29 cellular contexts compared by ENCODE assay signal in the genomic region with DNA sequence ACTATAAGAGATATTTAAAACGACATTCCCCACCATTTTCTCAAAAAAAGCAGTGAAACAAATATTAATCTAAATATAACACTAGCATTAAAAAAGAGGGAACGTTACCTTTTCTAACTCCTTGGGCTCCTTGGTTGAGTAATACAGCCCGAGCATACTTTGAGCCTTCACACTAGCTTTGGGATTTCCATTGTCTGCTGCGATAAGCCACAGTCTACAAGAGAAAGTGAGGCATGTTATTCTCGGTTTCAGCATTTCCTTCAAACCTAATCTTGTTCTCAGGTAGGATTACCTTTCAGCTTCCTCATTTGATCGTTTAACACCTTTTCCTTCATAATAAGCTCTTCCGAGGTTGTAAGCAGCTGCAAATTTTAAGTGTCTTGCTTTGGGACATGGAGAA.
"Had no signal": no experiment of that assay in that cellular context is flagged by ENCODE, and none has a peak within 500 bp of the region (broad histone marks: within the 10 kb centered on the region; RNA-seq: fewer than 3 reads in every experiment).

No MANE protein-coding gene starts in this region.

- H3K9me3 ChIP-seq: stomach, suprapubic skin, testis, thoracic aorta, thyroid gland, tibial artery, tibial nerve, transverse colon, upper lobe of left lung, upper lobe of right lung, uterus, vagina had no signal

- H3K27me3 ChIP-seq: stomach, suprapubic skin, testis, thyroid gland, tibial artery, tibial nerve, transverse colon, upper lobe of left lung, upper lobe of right lung, uterus, vagina had no signal

- H3K27ac ChIP-seq: stomach, suprapubic skin, testis, thoracic aorta, tibial artery, tibial nerve, transverse colon, upper lobe of right lung, uterus, vagina had no signal

- H3K36me3 Mint-ChIP-seq: stimulated activated effector memory CD8-positive, alpha-beta T cell treated with anti-CD3 and anti-CD28 coated beads, Interleukin-12 subunit alpha, Interleukin-12 subunit beta, amount 100 ng/mL, for 72 hours had no signal

- FAIRE-seq: urothelium cell line had no signal

- H3K27me3 Mint-ChIP-seq: stimulated activated memory B cell treated with anti-CD40 and anti-IgM and Interleukin-4, amounts not matched to agents 10 μg/mL and 1 μg/mL and 100 μg/mL, for 72 hours; stimulated activated naive B cell treated with anti-CD40 and anti-IgM and Interleukin-4, amounts not matched to agents 10 μg/mL and 1 μg/mL and 100 μg/mL, for 72 hours; stimulated activated naive CD8-positive, alpha-beta T cell treated with anti-CD3 and anti-CD28 coated beads, Interleukin-15, amount 100 ng/mL, for 72 hours; stimulated activated naive CD8-positive, alpha-beta T cell treated with anti-CD3 and anti-CD28 coated beads, Interleukin-15, Interleukin-2, amounts not matched to agents 100 ng/mL and 50 ng/mL, for 24 hours; type B pancreatic cell had no signal

- ATAC-seq: stimulated activated effector memory CD8-positive, alpha-beta T cell treated with anti-CD3 and anti-CD28 coated beads, Interleukin-12 subunit alpha, Interleukin-12 subunit beta, amount 100 ng/mL, for 72 hours; stimulated activated memory B cell treated with anti-CD40 and anti-IgM and Interleukin-4, amounts not matched to agents 10 μg/mL and 1 μg/mL and 100 μg/mL, for 72 hours; stimulated activated naive B cell treated with anti-CD40 and anti-IgM and Interleukin-4, amounts not matched to agents 10 μg/mL and 1 μg/mL and 100 μg/mL, for 72 hours; stimulated activated naive CD8-positive, alpha-beta T cell treated with anti-CD3 and anti-CD28 coated beads, Interleukin-15, amount 100 ng/mL, for 72 hours; stimulated activated naive CD8-positive, alpha-beta T cell treated with anti-CD3 and anti-CD28 coated beads, Interleukin-15, Interleukin-2, amounts not matched to agents 100 U/mL and 50 U/mL, for 24 hours; upper lobe of right lung had no signal

- H3K27ac Mint-ChIP-seq: stimulated activated effector memory CD8-positive, alpha-beta T cell treated with anti-CD3 and anti-CD28 coated beads, Interleukin-12 subunit alpha, Interleukin-12 subunit beta, amount 100 ng/mL, for 72 hours; stimulated activated memory B cell treated with anti-CD40 and anti-IgM and Interleukin-4, amounts not matched to agents 10 μg/mL and 1 μg/mL and 100 μg/mL, for 72 hours; stimulated activated naive B cell treated with anti-CD40 and anti-IgM and Interleukin-4, amounts not matched to agents 10 μg/mL and 1 μg/mL and 100 μg/mL, for 72 hours; stimulated activated naive CD8-positive, alpha-beta T cell treated with anti-CD3 and anti-CD28 coated beads, Interleukin-15, amount 100 ng/mL, for 72 hours; stimulated activated naive CD8-positive, alpha-beta T cell treated with anti-CD3 and anti-CD28 coated beads, Interleukin-15, Interleukin-2, amounts not matched to agents 100 ng/mL and 50 ng/mL, for 24 hours; type B pancreatic cell had no signal

- H3K4me3 ChIP-seq: stomach, suprapubic skin, testis, thoracic aorta, thyroid gland, tibial artery, tibial nerve, transverse colon, upper lobe of left lung, upper lobe of right lung, uterus, vagina had no signal

- H3K4me3 Mint-ChIP-seq: stimulated activated effector memory CD8-positive, alpha-beta T cell treated with anti-CD3 and anti-CD28 coated beads, Interleukin-12 subunit alpha, Interleukin-12 subunit beta, amount 100 ng/mL, for 72 hours; stimulated activated memory B cell treated with anti-CD40 and anti-IgM and Interleukin-4, amounts not matched to agents 10 μg/mL and 1 μg/mL and 100 μg/mL, for 72 hours; stimulated activated naive B cell treated with anti-CD40 and anti-IgM and Interleukin-4, amounts not matched to agents 10 μg/mL and 1 μg/mL and 100 μg/mL, for 72 hours; stimulated activated naive CD8-positive, alpha-beta T cell treated with anti-CD3 and anti-CD28 coated beads, Interleukin-15, amount 100 ng/mL, for 72 hours; stimulated activated naive CD8-positive, alpha-beta T cell treated with anti-CD3 and anti-CD28 coated beads, Interleukin-15, Interleukin-2, amounts not matched to agents 100 ng/mL and 50 ng/mL, for 24 hours; type B pancreatic cell had no signal

- H3K4me1 ChIP-seq: stomach, suprapubic skin, testis, tibial artery, tibial nerve, transverse colon, upper lobe of left lung, uterus, vagina had no signal

- H3K9me3 Mint-ChIP-seq: stimulated activated effector memory CD8-positive, alpha-beta T cell treated with anti-CD3 and anti-CD28 coated beads, Interleukin-12 subunit alpha, Interleukin-12 subunit beta, amount 100 ng/mL, for 72 hours; stimulated activated memory B cell treated with anti-CD40 and anti-IgM and Interleukin-4, amounts not matched to agents 10 μg/mL and 1 μg/mL and 100 μg/mL, for 72 hours; stimulated activated naive B cell treated with anti-CD40 and anti-IgM and Interleukin-4, amounts not matched to agents 10 μg/mL and 1 μg/mL and 100 μg/mL, for 72 hours; stimulated activated naive CD8-positive, alpha-beta T cell treated with anti-CD3 and anti-CD28 coated beads, Interleukin-15, amount 100 ng/mL, for 72 hours; stimulated activated naive CD8-positive, alpha-beta T cell treated with anti-CD3 and anti-CD28 coated beads, Interleukin-15, Interleukin-2, amounts not matched to agents 100 ng/mL and 50 ng/mL, for 24 hours; type B pancreatic cell had no signal

- H3K36me3 ChIP-seq: transverse colon, uterus had no signal

- H3K4me1 Mint-ChIP-seq: stimulated activated effector memory CD8-positive, alpha-beta T cell treated with anti-CD3 and anti-CD28 coated beads, Interleukin-12 subunit alpha, Interleukin-12 subunit beta, amount 100 ng/mL, for 72 hours; stimulated activated memory B cell treated with anti-CD40 and anti-IgM and Interleukin-4, amounts not matched to agents 10 μg/mL and 1 μg/mL and 100 μg/mL, for 72 hours; stimulated activated naive B cell treated with anti-CD40 and anti-IgM and Interleukin-4, amounts not matched to agents 10 μg/mL and 1 μg/mL and 100 μg/mL, for 72 hours; stimulated activated naive CD8-positive, alpha-beta T cell treated with anti-CD3 and anti-CD28 coated beads, Interleukin-15, amount 100 ng/mL, for 72 hours had no signal

- DNase-seq: stimulated activated CD4-positive, alpha-beta T cell treated with anti-CD3 and anti-CD28 coated beads, Interleukin-2, amount 100 ng/mL, for 48 hours; stimulated activated CD4-positive, alpha-beta T cell treated with anti-CD3 and anti-CD28 coated beads, Interleukin-4, amount 100 ng/mL, for 1 hour; stimulated activated CD4-positive, alpha-beta T cell treated with anti-CD3 and anti-CD28 coated beads, Interleukin-4, amount 100 ng/mL, for 24 hours; stimulated activated CD4-positive, alpha-beta T cell treated with anti-CD3 and anti-CD28 coated beads, Interleukin-4, amount 100 ng/mL, for 4 hours; stimulated activated CD8-positive, alpha-beta memory T cell treated with anti-CD3 and anti-CD28 coated beads, Interleukin-4, amount 100 ng/mL, for 48 hours; stimulated activated naive B cell treated with anti-CD40 and anti-IgM and Interleukin-4, amounts not matched to agents 10 μg/mL and 1 μg/mL and 100 μg/mL, for 72 hours; stimulated activated naive CD4-positive, alpha-beta T cell; stimulated activated naive CD4-positive, alpha-beta T cell treated with Interleukin-2 at 50 U/mL for 16 hours; stimulated activated naive CD8-positive, alpha-beta T cell treated with anti-CD3 and anti-CD28 coated beads, Interleukin-15, amount 100 ng/mL, for 72 hours; stimulated activated naive CD8-positive, alpha-beta T cell treated with anti-CD3 and anti-CD28 coated beads, Interleukin-15, Interleukin-2, amounts not matched to agents 100 U/mL and 50 U/mL, for 24 hours; stomach; substantia nigra; testis; thyroid gland; tibial artery; transverse colon; trophoblast cell; upper lobe of left lung; upper lobe of right lung; uterus had no signal
